Comparison of ENCODE assay signal across 37 cellular contexts in genomic region chrX:138761380-138761779, GRCh38. TPM values are rescaled to one million over a fixed set of nuclear protein-coding genes. Genes with fewer than 3 reads are reported as not detected.
"Had no signal": no experiment of that assay in that cellular context is flagged by ENCODE, and none has a peak within 500 bp of the region (broad histone marks: within the 10 kb centered on the region; RNA-seq: fewer than 3 reads in every experiment).

No MANE protein-coding gene starts in this region.

- H3K4me1 Mint-ChIP-seq: activated B cell treated with CpG ODN at 0.5 μM for 24 hours; activated CD4-positive, alpha-beta memory T cell treated with anti-CD3 and anti-CD28 coated beads, Interleukin-2, amount 10 ng/mL, durations not matched to agents 7 days and 5 days; activated CD4-positive, alpha-beta T cell treated with anti-CD3 and anti-CD28 coated beads, Interleukin-2, amount 10 ng/mL, durations not matched to agents 7 days and 5 days; activated CD8-positive, alpha-beta memory T cell treated with anti-CD3 and anti-CD28 coated beads, Interleukin-2, amount 10 ng/mL, durations not matched to agents 7 days and 5 days; activated naive CD4-positive, alpha-beta T cell treated with anti-CD3 and anti-CD28 coated beads, Interleukin-2, amount 10 ng/mL, durations not matched to agents 7 days and 5 days; activated naive CD4-positive, alpha-beta T cell treated with anti-CD3 and anti-CD28 coated beads, Interleukin-2, amount 50 U/mL, for 24 hours; activated naive CD8-positive, alpha-beta T cell treated with anti-CD3 and anti-CD28 coated beads, Interleukin-2, amount 10 ng/mL, durations not matched to agents 7 days and 5 days; activated naive CD8-positive, alpha-beta T cell treated with anti-CD3 and anti-CD28 coated beads, Interleukin-2, amount 50 U/mL, for 24 hours; central memory CD8-positive, alpha-beta T cell had no signal

- DNase-seq: activated B cell treated with CpG ODN at 0.5 μM for 24 hours; activated CD4-positive, alpha-beta memory T cell treated with anti-CD3 and anti-CD28 coated beads, Interleukin-2, amount 10 ng/mL, durations not matched to agents 7 days and 5 days; activated CD4-positive, alpha-beta T cell treated with anti-CD3 and anti-CD28 coated beads for 4 hours; activated CD4-positive, alpha-beta T cell treated with anti-CD3 and anti-CD28 coated beads, Interleukin-2, amount 10 ng/mL, durations not matched to agents 7 days and 5 days; activated CD4-positive, alpha-beta T cell treated with anti-CD3 and anti-CD28 coated beads, Interleukin-2, amount 50 U/mL, for 48 hours; activated CD4-positive, CD25-positive, alpha-beta regulatory T cell treated with anti-CD3 and anti-CD28 coated beads, Interleukin-2, amount 50 U/mL, for 72 hours; activated CD8-positive, alpha-beta memory T cell treated with anti-CD3 and anti-CD28 coated beads for 24 hours; activated CD8-positive, alpha-beta memory T cell treated with anti-CD3 and anti-CD28 coated beads, Interleukin-2, amount 10 ng/mL, durations not matched to agents 7 days and 5 days; activated CD8-positive, alpha-beta memory T cell treated with anti-CD3 and anti-CD28 coated beads, Interleukin-2, amount 50 U/mL, for 48 hours; activated CD8-positive, alpha-beta T cell treated with anti-CD3 and anti-CD28 coated beads, Interleukin-2, amount 10 ng/mL, durations not matched to agents 7 days and 5 days; activated effector memory CD4-positive, alpha-beta T cell treated with Interleukin-2 at 50 U/mL for 16 hours; activated gamma-delta T cell; activated naive CD4-positive, alpha-beta T cell treated with anti-CD3 and anti-CD28 coated beads, Interleukin-2, amount 10 ng/mL, durations not matched to agents 7 days and 5 days; activated naive CD4-positive, alpha-beta T cell treated with Interleukin-2 at 50 U/mL for 16 hours; activated naive CD8-positive, alpha-beta T cell treated with anti-CD3 and anti-CD28 coated beads, Interleukin-2, amount 10 ng/mL, durations not matched to agents 7 days and 5 days; activated naive CD8-positive, alpha-beta T cell treated with anti-CD3 and anti-CD28 coated beads, Interleukin-2, amount 50 U/mL, for 24 hours; activated T-cell treated with anti-CD3 and anti-CD28 coated beads, Interleukin-2, amount 50 U/mL, for 24 hours; activated T-cell treated with anti-CD3 and anti-CD28 coated beads, Interleukin-2, amount 50 U/mL, for 48 hours; amygdala; anterior cingulate cortex; caudate nucleus; cerebellar nuclear complex; T-helper 1 cell; T-helper 2 cell; T-helper 9 cell had no signal

- H3K27ac Mint-ChIP-seq: activated B cell treated with CpG ODN at 0.5 μM for 24 hours; activated CD4-positive, alpha-beta memory T cell treated with anti-CD3 and anti-CD28 coated beads, Interleukin-2, amount 10 ng/mL, durations not matched to agents 7 days and 5 days; activated CD4-positive, alpha-beta T cell treated with anti-CD3 and anti-CD28 coated beads, Interleukin-2, amount 10 ng/mL, durations not matched to agents 7 days and 5 days; activated CD8-positive, alpha-beta memory T cell treated with anti-CD3 and anti-CD28 coated beads, Interleukin-2, amount 10 ng/mL, durations not matched to agents 7 days and 5 days; activated CD8-positive, alpha-beta T cell treated with anti-CD3 and anti-CD28 coated beads, Interleukin-2, amount 10 ng/mL, durations not matched to agents 7 days and 5 days; activated naive CD4-positive, alpha-beta T cell treated with anti-CD3 and anti-CD28 coated beads, Interleukin-2, amount 10 ng/mL, durations not matched to agents 7 days and 5 days; activated naive CD4-positive, alpha-beta T cell treated with anti-CD3 and anti-CD28 coated beads, Interleukin-2, amount 50 U/mL, for 24 hours; activated naive CD8-positive, alpha-beta T cell; activated naive CD8-positive, alpha-beta T cell treated with anti-CD3 and anti-CD28 coated beads, Interleukin-2, amount 10 ng/mL, durations not matched to agents 7 days and 5 days; activated naive CD8-positive, alpha-beta T cell treated with anti-CD3 and anti-CD28 coated beads, Interleukin-2, amount 50 U/mL, for 24 hours; activated T-cell treated with anti-CD3 and anti-CD28 coated beads, Interleukin-2, amount 50 U/mL, for 24 hours; activated T-helper 2 cell treated with anti-CD3 and anti-CD28 coated beads, Interferon-gamma antibody, Interleukin-2, Interleukin-4, amounts not matched to agents 10 μg/mL and 5 μg/mL and 100 μg/mL, durations not matched to agents 14 hours and 24 hours and 36 hours; brain; T-helper 1 cell treated with Interleukin-12 subunit alpha and Interleukin-12 subunit beta and Interleukin-4 antibody, amounts not matched to agents 30 μg/mL and 1 μg/mL, for 36 hours; T-helper 2 cell treated with Interferon-gamma antibody and Interleukin-4, amounts not matched to agents 5 μg/mL and 100 μg/mL, for 36 hours had no signal

- H3K9me3 Mint-ChIP-seq: activated B cell treated with CpG ODN at 0.5 μM for 24 hours; activated CD4-positive, alpha-beta memory T cell treated with anti-CD3 and anti-CD28 coated beads, Interleukin-2, amount 10 ng/mL, durations not matched to agents 7 days and 5 days; activated CD4-positive, alpha-beta T cell treated with anti-CD3 and anti-CD28 coated beads, Interleukin-2, amount 10 ng/mL, durations not matched to agents 7 days and 5 days; activated naive CD4-positive, alpha-beta T cell treated with anti-CD3 and anti-CD28 coated beads, Interleukin-2, amount 10 ng/mL, durations not matched to agents 7 days and 5 days; activated naive CD4-positive, alpha-beta T cell treated with anti-CD3 and anti-CD28 coated beads, Interleukin-2, amount 50 U/mL, for 24 hours; activated naive CD8-positive, alpha-beta T cell treated with anti-CD3 and anti-CD28 coated beads, Interleukin-2, amount 10 ng/mL, durations not matched to agents 7 days and 5 days; activated naive CD8-positive, alpha-beta T cell treated with anti-CD3 and anti-CD28 coated beads, Interleukin-2, amount 50 U/mL, for 24 hours; activated T-cell treated with anti-CD3 and anti-CD28 coated beads, Interleukin-2, amount 50 U/mL, for 24 hours; activated T-helper 2 cell treated with anti-CD3 and anti-CD28 coated beads, Interferon-gamma antibody, Interleukin-2, Interleukin-4, amounts not matched to agents 10 μg/mL and 5 μg/mL and 100 μg/mL, durations not matched to agents 14 hours and 24 hours and 36 hours; brain; central memory CD8-positive, alpha-beta T cell; T-helper 1 cell treated with Interleukin-12 subunit alpha and Interleukin-12 subunit beta and Interleukin-4 antibody, amounts not matched to agents 30 μg/mL and 1 μg/mL, for 36 hours; T-helper 2 cell treated with Interferon-gamma antibody and Interleukin-4, amounts not matched to agents 5 μg/mL and 100 μg/mL, for 36 hours had no signal

- FAIRE-seq: bronchial epithelial cell, TTC549 had no signal

- H3K36me3 Mint-ChIP-seq: activated CD8-positive, alpha-beta memory T cell treated with anti-CD3 and anti-CD28 coated beads, Interleukin-2, amount 10 ng/mL, durations not matched to agents 7 days and 5 days; activated naive CD4-positive, alpha-beta T cell treated with anti-CD3 and anti-CD28 coated beads, Interleukin-2, amount 10 ng/mL, durations not matched to agents 7 days and 5 days; activated naive CD4-positive, alpha-beta T cell treated with anti-CD3 and anti-CD28 coated beads, Interleukin-2, amount 50 U/mL, for 24 hours; activated naive CD8-positive, alpha-beta T cell; activated naive CD8-positive, alpha-beta T cell treated with anti-CD3 and anti-CD28 coated beads, Interleukin-2, amount 10 ng/mL, durations not matched to agents 7 days and 5 days; brain had no signal

- H3K27ac ChIP-seq: ascending aorta, VCaP had no signal

- H3K27me3 Mint-ChIP-seq: activated B cell treated with CpG ODN at 0.5 μM for 24 hours; activated CD4-positive, alpha-beta memory T cell treated with anti-CD3 and anti-CD28 coated beads, Interleukin-2, amount 10 ng/mL, durations not matched to agents 7 days and 5 days; activated CD4-positive, alpha-beta T cell treated with anti-CD3 and anti-CD28 coated beads, Interleukin-2, amount 10 ng/mL, durations not matched to agents 7 days and 5 days; activated CD8-positive, alpha-beta memory T cell treated with anti-CD3 and anti-CD28 coated beads, Interleukin-2, amount 10 ng/mL, durations not matched to agents 7 days and 5 days; activated naive CD8-positive, alpha-beta T cell treated with anti-CD3 and anti-CD28 coated beads, Interleukin-2, amount 10 ng/mL, durations not matched to agents 7 days and 5 days; activated naive CD8-positive, alpha-beta T cell treated with anti-CD3 and anti-CD28 coated beads, Interleukin-2, amount 50 U/mL, for 24 hours; brain; central memory CD8-positive, alpha-beta T cell had no signal

- H3K4me1 ChIP-seq: ascending aorta had no signal

- H3K36me3 ChIP-seq: ascending aorta, cardiac muscle cell had no signal

- H3K27me3 ChIP-seq: ascending aorta, cardiac muscle cell had no signal

- ATAC-seq: activated CD8-positive, alpha-beta memory T cell treated with anti-CD3 and anti-CD28 coated beads, Interleukin-2, amount 10 ng/mL, durations not matched to agents 7 days and 5 days; activated CD8-positive, alpha-beta T cell treated with anti-CD3 and anti-CD28 coated beads, Interleukin-2, amount 10 ng/mL, durations not matched to agents 7 days and 5 days; activated naive CD8-positive, alpha-beta T cell treated with anti-CD3 and anti-CD28 coated beads, Interleukin-2, amount 50 U/mL, for 24 hours had no signal

- H3K4me3 ChIP-seq: ascending aorta, cardiac muscle cell had no signal

- H3K4me3 Mint-ChIP-seq: activated B cell treated with CpG ODN at 0.5 μM for 24 hours; activated CD4-positive, alpha-beta memory T cell treated with anti-CD3 and anti-CD28 coated beads, Interleukin-2, amount 10 ng/mL, durations not matched to agents 7 days and 5 days; activated CD4-positive, alpha-beta T cell treated with anti-CD3 and anti-CD28 coated beads, Interleukin-2, amount 10 ng/mL, durations not matched to agents 7 days and 5 days; activated CD8-positive, alpha-beta memory T cell treated with anti-CD3 and anti-CD28 coated beads, Interleukin-2, amount 10 ng/mL, durations not matched to agents 7 days and 5 days; activated CD8-positive, alpha-beta T cell treated with anti-CD3 and anti-CD28 coated beads, Interleukin-2, amount 10 ng/mL, durations not matched to agents 7 days and 5 days; activated naive CD4-positive, alpha-beta T cell treated with anti-CD3 and anti-CD28 coated beads, Interleukin-2, amount 10 ng/mL, durations not matched to agents 7 days and 5 days; activated naive CD4-positive, alpha-beta T cell treated with anti-CD3 and anti-CD28 coated beads, Interleukin-2, amount 50 U/mL, for 24 hours; activated naive CD8-positive, alpha-beta T cell; activated naive CD8-positive, alpha-beta T cell treated with anti-CD3 and anti-CD28 coated beads, Interleukin-2, amount 10 ng/mL, durations not matched to agents 7 days and 5 days; activated naive CD8-positive, alpha-beta T cell treated with anti-CD3 and anti-CD28 coated beads, Interleukin-2, amount 50 U/mL, for 24 hours; activated T-cell treated with anti-CD3 and anti-CD28 coated beads, Interleukin-2, amount 50 U/mL, for 24 hours; brain; central memory CD8-positive, alpha-beta T cell; T-helper 1 cell treated with Interleukin-12 subunit alpha and Interleukin-12 subunit beta and Interleukin-4 antibody, amounts not matched to agents 30 μg/mL and 1 μg/mL, for 36 hours; T-helper 2 cell treated with Interferon-gamma antibody and Interleukin-4, amounts not matched to agents 5 μg/mL and 100 μg/mL, for 36 hours had no signal

- H3K9me3 ChIP-seq: ascending aorta had no signal

RNA-seq across cellular contexts. Expression of gene FGF13, which starts 49.9 kb away (rescaled TPM):
- total RNA-seq: activated B cell treated with CpG ODN at 0.5 μM for 24 hours; activated CD4-positive, alpha-beta memory T cell treated with anti-CD3 and anti-CD28 coated beads, Interleukin-2, amount 10 ng/mL, durations not matched to agents 7 days and 5 days; activated CD4-positive, alpha-beta T cell treated with anti-CD3 and anti-CD28 coated beads, Interleukin-2, amount 10 ng/mL, durations not matched to agents 7 days and 5 days; activated CD8-positive, alpha-beta memory T cell treated with anti-CD3 and anti-CD28 coated beads, Interleukin-2, amount 10 ng/mL, durations not matched to agents 7 days and 5 days; activated CD8-positive, alpha-beta T cell treated with anti-CD3 and anti-CD28 coated beads, Interleukin-2, amount 10 ng/mL, durations not matched to agents 7 days and 5 days; activated naive CD8-positive, alpha-beta T cell treated with anti-CD3 and anti-CD28 coated beads, Interleukin-2, amount 10 ng/mL, durations not matched to agents 7 days and 5 days; activated T-helper 2 cell treated with anti-CD3 and anti-CD28 coated beads, Interferon-gamma antibody, Interleukin-2, Interleukin-4, amounts not matched to agents 10 μg/mL and 5 μg/mL and 100 μg/mL, durations not matched to agents 14 hours and 24 hours and 36 hours had no signal
